Comparison of ENCODE assay signal across 8 cellular contexts in genomic region chr3:11846281-11847034, GRCh38. TPM values are rescaled to one million over a fixed set of nuclear protein-coding genes. Genes with fewer than 3 reads are reported as not detected.
DNase-seq lines count a peak whose midpoint lies in the region; ATAC-seq and TF ChIP-seq lines count a peak whose summit lies in the region.

TAMM41 (minus strand) TSS chr3:11846885; CDS start chr3:11846636, 249 bp downstream.

- H2AFZ ChIP-seq in SU-DHL-6 (ENCODE audit: low read depth, low read length, severe bottlenecking), result peak within 1 kb of the TSS; percentile 90
- H2AFZ ChIP-seq in trophoblast cell (ENCODE audit: insufficient read depth, low read length, poor library complexity), result peak within 1 kb of the TSS; percentile 95

- intact Hi-C loops in transverse colon (cut with DNase I; ENCODE audit: low total_unique reads), result no loop called here

- peak within 1 kb of the TSS; percentile 57 for H3K14ac ChIP-seq in trophoblast cell (ENCODE audit: low read length)

- H3K9me3 ChIP-seq in SU-DHL-6 (ENCODE audit: insufficient read depth, low read length) (no peaks in the 10 kb centered on the region), cardiac muscle cell (ENCODE audit: low read depth) (no peaks in the 10 kb centered on the region), trophoblast cell (ENCODE audit: insufficient read depth, low read depth, low read length) (no peaks in the 10 kb centered on the region), transverse colon (no peaks in the 10 kb centered on the region)

- H4K20me1 ChIP-seq in SU-DHL-6 (ENCODE audit: low read depth, low read length), result no peaks in the 10 kb centered on the region

- TF ChIP-seq CTCF in GM12865 (IDR thresholded peaks at IDR 0.05; ENCODE audit: insufficient read depth, low read depth, low read length, missing control alignments), result peak; percentile 79
- TF ChIP-seq CTCF in SU-DHL-6 (IDR thresholded peaks at IDR 0.05; ENCODE audit: insufficient read depth, low read length, poor library complexity, severe bottlenecking), result peak; percentile 60
- TF ChIP-seq CTCF in cardiac muscle cell (IDR thresholded peaks at IDR 0.05; ENCODE audit: low read depth, low read length), result peak; percentile 69
- peak; percentile 81 to 92 (median 83) for TF ChIP-seq CTCF in transverse colon (IDR thresholded peaks at IDR 0.05)

- H4K12ac ChIP-seq in trophoblast cell (ENCODE audit: low read depth, low read length), result peak within 1 kb of the TSS; percentile 73

- H3K79me2 ChIP-seq in SU-DHL-6 (ENCODE audit: insufficient read depth, low read length) (peaks cover 28% of the 10 kb centered on the region), trophoblast cell (ENCODE audit: control insufficient read depth, insufficient read depth, low read length, poor library complexity) (peaks cover 4% of the 10 kb centered on the region)

- peak; percentile 100 for ATAC-seq in HG02610 (IDR thresholded peaks at IDR 0.05; ENCODE audit: unreplicated experiment)

- DNase-seq in GM12865 (ENCODE audit: low read depth) (peak; percentile 94), NCI-H1092 (lab: John Stamatoyannopoulos, UW) (peak; percentile 91), cardiac muscle cell (ENCODE audit: low read depth in 1 of 2, low spot score in 1 of 2) (peak; percentile 91 to 92), trophoblast cell (peak; percentile 83 to 90), transverse colon (peak; percentile 93)
- DNase-seq in activated naive CD8-positive, alpha-beta T cell treated with anti-CD3 and anti-CD28 coated beads, Interleukin-2, amount 50 U/mL, for 16 hours (ENCODE audit: low read depth, low spot score), result peak; percentile 88

- H3K9ac ChIP-seq in SU-DHL-6 (ENCODE audit: low read length) (peak within 1 kb of the TSS; percentile 92), trophoblast cell (ENCODE audit: low read length) (peak within 1 kb of the TSS; percentile 99)

- H3K27ac ChIP-seq in SU-DHL-6 (ENCODE audit: low read depth, low read length) (peak within 1 kb of the TSS; percentile 26), cardiac muscle cell (peak within 1 kb of the TSS; percentile 84), trophoblast cell (ENCODE audit: low read depth, low read length) (no peak within 1 kb of the TSS), transverse colon (peak within 1 kb of the TSS; percentile 86 to 96 (median 89))

- no peak within 1 kb of the TSS for H2BK12ac ChIP-seq in trophoblast cell (ENCODE audit: low read length)

- H3K4ac ChIP-seq in trophoblast cell (ENCODE audit: low read depth, low read length), result peak within 1 kb of the TSS; percentile 23

- peak within 1 kb of the TSS; percentile 34 for H3K18ac ChIP-seq in trophoblast cell (ENCODE audit: low read length)

- H3K4me2 ChIP-seq in SU-DHL-6 (ENCODE audit: low read depth, low read length, poor library complexity, severe bottlenecking) (peak within 1 kb of the TSS; percentile 93), trophoblast cell (ENCODE audit: low read length) (peak within 1 kb of the TSS; percentile 93)

- TF ChIP-seq POLR2A in transverse colon (IDR thresholded peaks at IDR 0.05), result peak; percentile 87

- H3F3A ChIP-seq in SU-DHL-6 (ENCODE audit: insufficient read depth), result no peaks in the 10 kb centered on the region

- H2AK5ac ChIP-seq in trophoblast cell (ENCODE audit: low read length), result peak within 1 kb of the TSS; percentile 22

- H3K36me3 ChIP-seq in SU-DHL-6 (ENCODE audit: low read length) (peaks cover 4% of the 10 kb centered on the region), cardiac muscle cell (peaks cover 12% of the 10 kb centered on the region), trophoblast cell (ENCODE audit: control insufficient read depth in 1 of 2, insufficient read depth in 2 of 2, low read length in 2 of 2) (peaks cover 14 to 21% of the 10 kb centered on the region in 2 experiments), transverse colon (peaks cover 0 to 19% (median 1%) of the 10 kb centered on the region in 4 donors)

- H3K27me3 ChIP-seq in SU-DHL-6 (ENCODE audit: low read length) (no peaks in the 10 kb centered on the region), cardiac muscle cell (no peaks in the 10 kb centered on the region), trophoblast cell (ENCODE audit: insufficient read depth, low read length) (no peaks in the 10 kb centered on the region), transverse colon (no peaks in the 10 kb centered on the region)

- no peaks in the 10 kb centered on the region for H3K9me2 ChIP-seq in SU-DHL-6 (replicated peaks; ENCODE audit: insufficient read depth, low read length)

- no CpG with 5 or more reads among the region's 58 CpGs for WGBS in trophoblast cell (ENCODE audit: extremely low coverage, insufficient coverage, insufficient read length)
- WGBS in transverse colon (ENCODE audit: low coverage in 1 of 2), 2 donors, result 0 to 1% methylated on average over 6 to 51 of the region's 58 CpGs

- H3K79me1 ChIP-seq in trophoblast cell (ENCODE audit: low read length), result peaks cover 4% of the 10 kb centered on the region

- H3K23ac ChIP-seq in trophoblast cell (ENCODE audit: low read length), result no peak within 1 kb of the TSS

- no peak for TF ChIP-seq EP300 in transverse colon (IDR thresholded peaks at IDR 0.05; ENCODE audit: low read depth)

- H4K8ac ChIP-seq in trophoblast cell (ENCODE audit: low read depth, low read length), result peak within 1 kb of the TSS; percentile 79

- H4K91ac ChIP-seq in trophoblast cell (ENCODE audit: low read depth, low read length), result peak within 1 kb of the TSS; percentile 52

- H3K4me3 ChIP-seq in GM12865 (ENCODE audit: low read depth, low read length) (peak within 1 kb of the TSS; percentile 83), SU-DHL-6 (ENCODE audit: insufficient read depth, low read length, poor library complexity, severe bottlenecking) (peak within 1 kb of the TSS; percentile 98), cardiac muscle cell (peak within 1 kb of the TSS; percentile 77), trophoblast cell (ENCODE audit: low read depth, low read length) (peak within 1 kb of the TSS; percentile 98), transverse colon (peak within 1 kb of the TSS; percentile 54 to 94 (median 66))

- in situ Hi-C loops in transverse colon (cut with MboI; ENCODE audit: low pct_ligation_motif_present in 1 of 4, low pct_unique_long_range_greater_than_20kb in 1 of 4, low sequenced_read_pairs in 3 of 4), result no loop called here

- H2BK5ac ChIP-seq in trophoblast cell (ENCODE audit: low read depth, low read length, poor library complexity), result no peak within 1 kb of the TSS

- peaks cover 4% of the 10 kb centered on the region for H3K4me1 ChIP-seq in cardiac muscle cell (ENCODE audit: low read depth)
- peaks cover 0 to 7% of the 10 kb centered on the region in 2 experiments for H3K4me1 ChIP-seq in trophoblast cell (ENCODE audit: control insufficient read depth in 1 of 2, insufficient read depth in 2 of 2, low read length in 2 of 2)
- peaks cover 2 to 21% (median 16%) of the 10 kb centered on the region in 4 donors for H3K4me1 ChIP-seq in transverse colon

- H2BK120ac ChIP-seq in trophoblast cell (ENCODE audit: insufficient read depth, low read length, poor library complexity), result peak within 1 kb of the TSS; percentile 28

RNA-seq across cellular contexts. Expression of gene TAMM41, which starts in this region (rescaled TPM):
- total RNA-seq in cardiac muscle cell (11.5 and 17.4 TPM in 2 replicates), transverse colon (10 to 100 TPM in 3 of 4 donors, 1 to 10 TPM in 1; 4.9 to 29.9 (median 19.1) TPM)
- polyA plus RNA-seq in cardiac muscle cell, result 31.4 and 33.2 TPM in 2 replicates
- 16.3 and 16.4 TPM in 2 replicates for polyA plus RNA-seq in trophoblast cell (2013)
